22 cellular contexts compared by ENCODE assay signal in genomic region chr2:52518673-52519072, GRCh38.
"Had no signal": no experiment of that assay in that cellular context is flagged by ENCODE, and none has a peak within 500 bp of the region (broad histone marks: within the 10 kb centered on the region; RNA-seq: fewer than 3 reads in every experiment).

No MANE protein-coding gene starts in this region.

- FAIRE-seq: endometrium, pancreas, small intestine had no signal

- ATAC-seq: esophagus mucosa; gastrocnemius medialis; heart right ventricle; lower lobe of right lung; natural killer cell treated with Interleukin-12 subunit alpha and Interleukin-12 subunit beta and Interleukin-15 and Interleukin-18, amount 100 ng/mL, for 72 hours; pancreas; right cardiac atrium had no signal

- H3K4me1 ChIP-seq: gastrocnemius medialis, heart right ventricle, left ventricle myocardium inferior, lower lobe of right lung, pancreas, stomach, transverse colon had no signal

- H2AFZ ChIP-seq: neural progenitor cell had no signal

- H3K4me3 ChIP-seq: gastrocnemius medialis, heart right ventricle, left ventricle myocardium inferior, lower lobe of right lung, neural progenitor cell, pancreas, stomach, thoracic aorta, transverse colon had no signal

- H3K36me3 ChIP-seq: gastrocnemius medialis, heart right ventricle, left ventricle myocardium inferior, lower lobe of right lung, pancreas, stomach, thoracic aorta, transverse colon had no signal

- H3K9ac ChIP-seq: neural progenitor cell had no signal

- H3K27me3 ChIP-seq: gastrocnemius medialis, heart right ventricle, neural progenitor cell, pancreas, stomach, transverse colon had no signal

- H3K9me3 ChIP-seq: gastrocnemius medialis, left ventricle myocardium inferior, lower lobe of right lung, pancreas, stomach, thoracic aorta, transverse colon had no signal

- H3K27ac ChIP-seq: gastrocnemius medialis, heart right ventricle, left ventricle myocardium inferior, lower lobe of right lung, neural progenitor cell, pancreas, stomach, thoracic aorta, transverse colon had no signal

- DNase-seq: effector memory CD4-positive, alpha-beta T cell; gastrocnemius medialis; heart right ventricle; hypothalamus; islet precursor cell; left ventricle myocardium inferior; lower lobe of right lung; midbrain; nucleus accumbens; pancreas; right cardiac atrium; small intestine; stimulated activated CD4-positive, alpha-beta T cell treated with anti-CD3 and anti-CD28 coated beads, Interleukin-12 subunit alpha, Interleukin-12 subunit beta, amount 100 ng/mL, for 4 hours; stimulated activated naive CD4-positive, alpha-beta T cell; stomach; substantia nigra; transverse colon had no signal

- H3K4me2 ChIP-seq: neural progenitor cell had no signal
